8 cellular contexts compared by ENCODE assay signal in the genomic region with DNA sequence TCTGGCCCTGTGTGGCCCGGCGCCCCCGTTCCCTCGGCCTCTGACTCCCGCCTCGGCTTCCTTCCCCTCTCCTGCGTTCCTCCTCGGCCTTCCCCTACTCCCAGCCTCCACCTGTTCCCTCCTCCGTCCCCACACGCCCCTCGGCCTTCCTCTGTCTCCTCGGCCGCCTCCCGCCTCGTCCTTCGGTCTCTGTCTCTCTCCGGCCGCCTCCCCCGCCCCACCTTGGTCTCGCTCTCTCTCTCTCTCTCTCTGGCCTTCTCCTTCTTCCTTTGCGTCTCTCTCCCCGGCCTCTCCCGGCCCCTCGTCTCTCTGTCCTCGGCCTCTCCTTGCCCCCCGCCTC. TPM values are rescaled to one million over a fixed set of nuclear protein-coding genes. Genes with fewer than 3 reads are reported as not detected.
A peak's percentile ranks its signal among the peaks of the same experiment; 100 is the strongest.
DNase-seq lines count a peak whose midpoint lies in the region; ATAC-seq and TF ChIP-seq lines count a peak whose summit lies in the region.

No MANE protein-coding gene starts in this region.

- H3K4me1 ChIP-seq in heart left ventricle (peaks cover 10 to 65% (median 45%) of the 10 kb centered on the region in 12 donors), skeletal muscle tissue (ENCODE audit: control insufficient read depth in 3 of 3, insufficient read depth in 3 of 3, low read length in 3 of 3) (peaks cover 51 to 63% (median 62%) of the 10 kb centered on the region in 3 donors)

- H3K4me3 ChIP-seq in heart left ventricle (peak overlapping the region; percentile 67 to 98 (median 86)), skeletal muscle tissue (ENCODE audit: low read length in 3 of 3) (peak overlapping the region; percentile 87 to 90 (median 88))

- peak overlapping the region; percentile 90 for H3K4me3 Mint-ChIP-seq in activated T-cell treated with anti-CD3 and anti-CD28 coated beads, Interleukin-2, amount 50 U/mL, for 24 hours
- H3K4me3 Mint-ChIP-seq in T-helper 2 cell treated with Interferon-gamma antibody and Interleukin-4, amounts not matched to agents 5 μg/mL and 100 μg/mL, for 36 hours = peak overlapping the region; percentile 94

- 0 to 2% (median 1%) methylated on average over 26 of the region's 26 CpGs for WGBS in heart left ventricle, 4 donors

- no peak for TF ChIP-seq POLR2A in heart left ventricle (IDR thresholded peaks at IDR 0.05)

- H3K27ac ChIP-seq in heart left ventricle (peak overlapping the region; percentile 69 to 95 (median 88)), skeletal muscle tissue (ENCODE audit: low read depth, low read length) (peak overlapping the region; percentile 95)

- no peaks in the 10 kb centered on the region for H3K9me3 Mint-ChIP-seq in activated T-cell treated with anti-CD3 and anti-CD28 coated beads, Interleukin-2, amount 50 U/mL, for 24 hours
- no peaks in the 10 kb centered on the region for H3K9me3 Mint-ChIP-seq in T-helper 2 cell treated with Interferon-gamma antibody and Interleukin-4, amounts not matched to agents 5 μg/mL and 100 μg/mL, for 36 hours

- no peaks in the 10 kb centered on the region for H3K27me3 ChIP-seq in heart left ventricle
- H3K27me3 ChIP-seq in skeletal muscle tissue (ENCODE audit: control insufficient read depth in 3 of 3, insufficient read depth in 3 of 3, low read length in 3 of 3) = no peaks in the 10 kb centered on the region

- intact Hi-C loops in heart left ventricle (cut with DNase I) = loop anchor here in 3 of 10 donors (5.0 to 10.0 kb wide), 3 partner anchors 355 to 552 kb away; a partner anchor contains a TSS

- peak overlapping the region; percentile 90 for H3K27ac Mint-ChIP-seq in activated T-cell treated with anti-CD3 and anti-CD28 coated beads, Interleukin-2, amount 50 U/mL, for 24 hours
- H3K27ac Mint-ChIP-seq in T-helper 2 cell treated with Interferon-gamma antibody and Interleukin-4, amounts not matched to agents 5 μg/mL and 100 μg/mL, for 36 hours = peak overlapping the region; percentile 97

- H3K4me1 Mint-ChIP-seq in activated T-cell treated with anti-CD3 and anti-CD28 coated beads, Interleukin-2, amount 50 U/mL, for 24 hours (ENCODE audit: low read depth) = peaks cover 45% of the 10 kb centered on the region
- peaks cover 16% of the 10 kb centered on the region for H3K4me1 Mint-ChIP-seq in T-helper 2 cell treated with Interferon-gamma antibody and Interleukin-4, amounts not matched to agents 5 μg/mL and 100 μg/mL, for 36 hours (ENCODE audit: low read depth)

- peaks cover 0 to 34% (median 16%) of the 10 kb centered on the region in 9 donors for H3K36me3 ChIP-seq in heart left ventricle
- peaks cover 15 to 19% (median 16%) of the 10 kb centered on the region in 3 donors for H3K36me3 ChIP-seq in skeletal muscle tissue (ENCODE audit: control insufficient read depth in 3 of 3, insufficient read depth in 3 of 3, low read length in 3 of 3)

- H3K9me3 ChIP-seq in heart left ventricle (no peaks in the 10 kb centered on the region), skeletal muscle tissue (ENCODE audit: control insufficient read depth in 3 of 3, low read length in 3 of 3) (no peaks in the 10 kb centered on the region)

- ATAC-seq in HG03045 (IDR thresholded peaks at IDR 0.05; ENCODE audit: unreplicated experiment) (peak; percentile 13), heart left ventricle (peak in 1 of 4 donors; percentile 5)

- H3K9ac ChIP-seq in skeletal muscle tissue (ENCODE audit: low read depth in 1 of 3, low read length in 3 of 3) = peak overlapping the region; percentile 90 to 94 (median 90)

- peaks cover 54% of the 10 kb centered on the region for H3K36me3 Mint-ChIP-seq in activated T-cell treated with anti-CD3 and anti-CD28 coated beads, Interleukin-2, amount 50 U/mL, for 24 hours (ENCODE audit: low read depth)
- peaks cover 15% of the 10 kb centered on the region for H3K36me3 Mint-ChIP-seq in T-helper 2 cell treated with Interferon-gamma antibody and Interleukin-4, amounts not matched to agents 5 μg/mL and 100 μg/mL, for 36 hours (ENCODE audit: low read depth)

- TF ChIP-seq CTCF in heart left ventricle (IDR thresholded peaks at IDR 0.05) = no peak

- DNase-seq in activated T-cell treated with anti-CD3 and anti-CD28 coated beads, Interleukin-2, amount 50 U/mL, for 24 hours = no peak
- DNase-seq in activated T-cell treated with anti-CD3 and anti-CD28 coated beads, Interleukin-2, amount 50 U/mL, for 1 hour = no peak
- DNase-seq in T-helper 2 cell treated with Interferon-gamma antibody and Interleukin-4, amounts not matched to agents 5 μg/mL and 100 μg/mL, for 36 hours (ENCODE audit: low spot score) = no peak
- DNase-seq in heart left ventricle (no peak), dedifferentiated amniotic fluid mesenchymal stem cell (ENCODE audit: extremely low spot score) (no peak), foreskin melanocyte (no peak)

- H3K27me3 Mint-ChIP-seq in activated T-cell treated with anti-CD3 and anti-CD28 coated beads, Interleukin-2, amount 50 U/mL, for 24 hours = no peaks in the 10 kb centered on the region
- no peaks in the 10 kb centered on the region for H3K27me3 Mint-ChIP-seq in T-helper 2 cell treated with Interferon-gamma antibody and Interleukin-4, amounts not matched to agents 5 μg/mL and 100 μg/mL, for 36 hours (ENCODE audit: low read depth)

RNA-seq across cellular contexts. Expression of a gene that starts 0.6 kb away (rescaled TPM):
- total RNA-seq in heart left ventricle (10 to 100 TPM; 14.6 to 27.3 (median 18.6) TPM), skeletal muscle tissue (25.1 TPM)
- polyA plus RNA-seq in heart left ventricle = 10 to 100 TPM; 19.7 to 34.1 TPM

RNA-seq across cellular contexts. Expression of a gene that starts 44.7 kb away (rescaled TPM):
- total RNA-seq in heart left ventricle = 100 to 1,000 TPM; 117 to 203 (median 157) TPM
- polyA plus RNA-seq in heart left ventricle = 100 to 1,000 TPM; 111 to 148 TPM
- total RNA-seq in skeletal muscle tissue = 180 TPM
